In genomic region chr1:35708179-35708891, GRCh38 we compare ENCODE assay signal across 8 cellular contexts. TPM values are rescaled to one million over a fixed set of nuclear protein-coding genes. Genes with fewer than 3 reads are reported as not detected.
DNase-seq lines count a peak whose midpoint lies in the region; ATAC-seq and TF ChIP-seq lines count a peak whose summit lies in the region.

No MANE protein-coding gene starts in this region.

- peak overlapping the region; percentile 41 for H3K4me3 ChIP-seq in iPS-11a (ENCODE audit: low read depth, low read length)
- peak overlapping the region; percentile 23 to 71 (median 44) for H3K4me3 ChIP-seq in spleen

- H3K4me3 Mint-ChIP-seq in CD4-positive, alpha-beta T cell = peak overlapping the region; percentile 56
- peak overlapping the region; percentile 51 for H3K4me3 Mint-ChIP-seq in activated naive CD4-positive, alpha-beta T cell treated with anti-CD3 and anti-CD28 coated beads for 36 hours

- no peak overlapping the region for H3K27ac Mint-ChIP-seq in CD4-positive, alpha-beta T cell
- no peak overlapping the region for H3K27ac Mint-ChIP-seq in activated naive CD4-positive, alpha-beta T cell treated with anti-CD3 and anti-CD28 coated beads for 36 hours

- H3K27me3 Mint-ChIP-seq in CD4-positive, alpha-beta T cell = peaks cover 50% of the 10 kb centered on the region
- H3K27me3 Mint-ChIP-seq in activated naive CD4-positive, alpha-beta T cell treated with anti-CD3 and anti-CD28 coated beads for 36 hours (ENCODE audit: low read depth) = peaks cover 34% of the 10 kb centered on the region

- H3K4me1 ChIP-seq in spleen = peaks cover 3 to 20% (median 17%) of the 10 kb centered on the region in 6 donors

- H3K36me3 Mint-ChIP-seq in CD4-positive, alpha-beta T cell (ENCODE audit: low read depth) = no peaks in the 10 kb centered on the region
- H3K36me3 Mint-ChIP-seq in activated naive CD4-positive, alpha-beta T cell treated with anti-CD3 and anti-CD28 coated beads for 36 hours (ENCODE audit: low read depth) = no peaks in the 10 kb centered on the region

- no peaks in the 10 kb centered on the region for H3K9me3 ChIP-seq in CD4-positive, alpha-beta T cell (ENCODE audit: control insufficient read depth, low read length)
- H3K9me3 ChIP-seq in spleen = no peaks in the 10 kb centered on the region

- no peak overlapping the region for H3K27ac ChIP-seq in CD4-positive, alpha-beta T cell (ENCODE audit: low read depth, low read length)
- no peak overlapping the region for H3K27ac ChIP-seq in spleen

- H3K36me3 ChIP-seq in spleen = peaks cover 0 to 3% (median 0%) of the 10 kb centered on the region in 6 donors

- no peak for DNase-seq in CD4-positive, alpha-beta T cell
- DNase-seq in NCI-H1105 (lab: John Stamatoyannopoulos, UW) (peak; percentile 90), spleen (no peak), kidney tubule cell (ENCODE audit: low spot score) (no peak), G401 (ENCODE audit: low spot score) (no peak)
- DNase-seq in activated naive CD4-positive, alpha-beta T cell treated with anti-CD3 and anti-CD28 coated beads for 36 hours = peak; percentile 36

- WGBS in spleen, 5 donors = 4 to 13% (median 6%) methylated on average over 17 to 40 of the region's 40 CpGs

- in situ Hi-C loops in G401 (cut with HindIII; ENCODE audit: low sequenced_read_pairs) = no loop called here

- no peak for TF ChIP-seq POLR2A in spleen (IDR thresholded peaks at IDR 0.05)

- peak; percentile 39 for ATAC-seq in CD4-positive, alpha-beta T cell (ENCODE audit: poor library complexity)
- ATAC-seq in GM19351 (IDR thresholded peaks at IDR 0.05; ENCODE audit: unreplicated experiment) = no peak

- TF ChIP-seq CTCF in CD4-positive, alpha-beta T cell (IDR thresholded peaks at IDR 0.05) = no peak
- TF ChIP-seq CTCF in spleen (IDR thresholded peaks at IDR 0.05 in 8 of 11, conservative IDR thresholded peaks at IDR 0.05 in 3 of 11) = no peak

- H3K4me1 Mint-ChIP-seq in CD4-positive, alpha-beta T cell (ENCODE audit: low read depth) = peaks cover 23% of the 10 kb centered on the region
- peaks cover 14% of the 10 kb centered on the region for H3K4me1 Mint-ChIP-seq in activated naive CD4-positive, alpha-beta T cell treated with anti-CD3 and anti-CD28 coated beads for 36 hours (ENCODE audit: low read depth)

- H3K27me3 ChIP-seq in CD4-positive, alpha-beta T cell (ENCODE audit: control insufficient read depth, insufficient read depth, low read length) = peaks cover 30% of the 10 kb centered on the region
- peaks cover 0 to 59% (median 28%) of the 10 kb centered on the region in 7 donors for H3K27me3 ChIP-seq in spleen (replicated peaks in 1 of 7)

- intact Hi-C loops in CD4-positive, alpha-beta T cell (cut with DNase I, micrococcal nuclease) = no loop called here
- intact Hi-C loops in activated naive CD4-positive, alpha-beta T cell treated with anti-CD3 and anti-CD28 coated beads for 36 hours (cut with micrococcal nuclease) = loop anchor here (1.0 kb wide), 1 partner anchor 8 kb away; no protein-coding TSS in a partner anchor
- intact Hi-C loops in spleen (cut with DNase I; ENCODE audit: low total_unique reads) = no loop called here

- no peaks in the 10 kb centered on the region for H3K9me3 Mint-ChIP-seq in CD4-positive, alpha-beta T cell
- H3K9me3 Mint-ChIP-seq in activated naive CD4-positive, alpha-beta T cell treated with anti-CD3 and anti-CD28 coated beads for 36 hours = no peaks in the 10 kb centered on the region

- CTCF ChIA-PET in CD4-positive, alpha-beta T cell (lab: Charles Lee) = no interaction called here
- CTCF ChIA-PET in activated naive CD4-positive, alpha-beta T cell treated with anti-CD3 and anti-CD28 coated beads for 36 hours (lab: Charles Lee) = interaction anchor here (1.2 kb wide), 1 partner anchor 258 kb away, joined by 3 read pairs; no protein-coding TSS in a partner anchor

- POLR2A ChIA-PET in CD4-positive, alpha-beta T cell (lab: Charles Lee) = interaction anchor here (0.7 to 0.8 kb wide), 2 partner anchors 8 to 16 kb away, joined by 3 read pairs; no protein-coding TSS in a partner anchor

RNA-seq across cellular contexts. Expression of gene C1orf216, which starts 10.3 kb away (rescaled TPM):
- total RNA-seq in CD4-positive, alpha-beta T cell = 1 to 10 TPM; 2.9 to 3.8 TPM
- total RNA-seq in activated naive CD4-positive, alpha-beta T cell treated with anti-CD3 and anti-CD28 coated beads for 36 hours = 1 to 10 TPM; 4.0 to 5.2 TPM
- 10 to 100 TPM in 3 of 7 donors, 1 to 10 TPM in 4; 8.4 to 12.6 (median 9.5) TPM for total RNA-seq in spleen
- polyA plus RNA-seq in spleen = 1 to 10 TPM; 2.7 to 8.1 (median 4.2) TPM
- 18.0 and 18.4 TPM in 2 replicates for total RNA-seq in G401 (2014; rRNA removed; shearing (Covaris generic))

Comparison
In these comparisons a context has a peak if more than half of its experiments do, and no peak if none do; other contexts are left out.
1. DNase-seq: peak in NCI-H1105 (single experiment) and activated naive CD4-positive, alpha-beta T cell treated with anti-CD3 and anti-CD28 coated beads for 36 hours (single experiment); none in CD4-positive, alpha-beta T cell (0 of 10), spleen (single experiment), kidney tubule cell (single experiment) and G401 (single experiment).